Comparison of ENCODE assay signal across 21 cellular contexts in genomic region chr17:8685396-8685795, GRCh38. TPM values are rescaled to one million over a fixed set of nuclear protein-coding genes. Genes with fewer than 3 reads are reported as not detected.
"Had no signal": no experiment of that assay in that cellular context is flagged by ENCODE, and none has a peak within 500 bp of the region (broad histone marks: within the 10 kb centered on the region; RNA-seq: fewer than 3 reads in every experiment).

No MANE protein-coding gene starts in this region.

- H3K36me3 ChIP-seq: cardiac muscle cell, left lung, transverse colon had no signal

- H3K27ac ChIP-seq: cardiac muscle cell, hepatocyte, left lung, transverse colon had no signal

- DNase-seq: activated CD4-positive, alpha-beta T cell treated with anti-CD3 and anti-CD28 coated beads for 48 hours; activated gamma-delta T cell treated with Interleukin-2 at 50 U/mL for 16 hours; activated naive CD8-positive, alpha-beta T cell treated with anti-CD3 and anti-CD28 coated beads, Interleukin-2, amount 10 ng/mL, durations not matched to agents 7 days and 5 days; anterior cingulate cortex; erythroblast; left lung; mammary epithelial cell; naive thymus-derived CD8-positive, alpha-beta T cell; stimulated activated CD4-positive, alpha-beta T cell treated with anti-CD3 and anti-CD28 coated beads, Interleukin-15, amount 100 ng/mL, for 24 hours; stimulated activated CD4-positive, alpha-beta T cell treated with anti-CD3 and anti-CD28 coated beads, Interleukin-4, amount 100 ng/mL, for 1 hour; stimulated activated naive B cell treated with anti-CD40 and anti-IgM and Interleukin-4, amounts not matched to agents 10 μg/mL and 1 μg/mL and 100 μg/mL, for 72 hours; T-helper 17 cell; transverse colon had no signal

- H3K79me2 ChIP-seq: hepatocyte had no signal

- H3K9me3 Mint-ChIP-seq: activated naive CD8-positive, alpha-beta T cell treated with anti-CD3 and anti-CD28 coated beads, Interleukin-2, amount 10 ng/mL, durations not matched to agents 7 days and 5 days; WTC11 had no signal

- H3K4me2 ChIP-seq: hepatocyte had no signal

- H3K4me1 Mint-ChIP-seq: activated naive CD8-positive, alpha-beta T cell treated with anti-CD3 and anti-CD28 coated beads, Interleukin-2, amount 10 ng/mL, durations not matched to agents 7 days and 5 days; naive thymus-derived CD8-positive, alpha-beta T cell; stimulated activated naive B cell treated with anti-CD40 and anti-IgM and Interleukin-4, amounts not matched to agents 10 μg/mL and 1 μg/mL and 100 μg/mL, for 72 hours had no signal

- H3K36me3 Mint-ChIP-seq: activated naive CD8-positive, alpha-beta T cell treated with anti-CD3 and anti-CD28 coated beads, Interleukin-2, amount 10 ng/mL, durations not matched to agents 7 days and 5 days; naive thymus-derived CD8-positive, alpha-beta T cell; stimulated activated naive B cell treated with anti-CD40 and anti-IgM and Interleukin-4, amounts not matched to agents 10 μg/mL and 1 μg/mL and 100 μg/mL, for 72 hours; WTC11 had no signal

- H3K9me3 ChIP-seq: left lung, transverse colon had no signal

- H3K27ac Mint-ChIP-seq: activated naive CD8-positive, alpha-beta T cell treated with anti-CD3 and anti-CD28 coated beads, Interleukin-2, amount 10 ng/mL, durations not matched to agents 7 days and 5 days; naive thymus-derived CD8-positive, alpha-beta T cell; stimulated activated naive B cell treated with anti-CD40 and anti-IgM and Interleukin-4, amounts not matched to agents 10 μg/mL and 1 μg/mL and 100 μg/mL, for 72 hours; T-helper 17 cell; WTC11 had no signal

- ATAC-seq: left lung; naive thymus-derived CD8-positive, alpha-beta T cell; stimulated activated naive B cell treated with anti-CD40 and anti-IgM and Interleukin-4, amounts not matched to agents 10 μg/mL and 1 μg/mL and 100 μg/mL, for 72 hours; T-helper 17 cell; WTC11 had no signal

- H3K4me1 ChIP-seq: left lung, transverse colon had no signal

- H2AFZ ChIP-seq: hepatocyte had no signal

- H3K27me3 ChIP-seq: cardiac muscle cell, hepatocyte, transverse colon had no signal

- H3K4me3 ChIP-seq: cardiac muscle cell, hepatocyte, left lung, transverse colon had no signal

- H3K4me3 Mint-ChIP-seq: activated naive CD8-positive, alpha-beta T cell treated with anti-CD3 and anti-CD28 coated beads, Interleukin-2, amount 10 ng/mL, durations not matched to agents 7 days and 5 days; naive thymus-derived CD8-positive, alpha-beta T cell; stimulated activated naive B cell treated with anti-CD40 and anti-IgM and Interleukin-4, amounts not matched to agents 10 μg/mL and 1 μg/mL and 100 μg/mL, for 72 hours; T-helper 17 cell; WTC11 had no signal

RNA-seq across cellular contexts. Expression of gene CCDC42, which starts 59.2 kb away (rescaled TPM):
- total RNA-seq: cardiac muscle cell, glomerular endothelial cell, left lung, mammary epithelial cell, mucosa of gallbladder, posterior vena cava, skeletal muscle tissue, transverse colon, WTC11 had no signal
- polyA plus RNA-seq: cardiac muscle cell; keratinocyte; mammary epithelial cell; naive thymus-derived CD8-positive, alpha-beta T cell had no signal
